In genomic region chr18:52244658-52245057, GRCh38 we compare ENCODE assay signal across 6 cellular contexts.
"Had no signal": no experiment of that assay in that cellular context is flagged by ENCODE, and none has a peak within 500 bp of the region (broad histone marks: within the 10 kb centered on the region; RNA-seq: fewer than 3 reads in every experiment).

No MANE protein-coding gene starts in this region.

- DNase-seq: KBM-7, KG1 had no signal

- ATAC-seq: K562 had no signal

- H3K27ac ChIP-seq: HL-60, KMS-11 had no signal

- H3K4me2 ChIP-seq: KMS-11 had no signal

- H3K9ac ChIP-seq: KMS-11 had no signal

- H3K4me3 ChIP-seq: K562 had no signal

- FAIRE-seq: HTR-8/SVneo, K562 had no signal
